8 cellular contexts compared by ENCODE assay signal in the genomic region with DNA sequence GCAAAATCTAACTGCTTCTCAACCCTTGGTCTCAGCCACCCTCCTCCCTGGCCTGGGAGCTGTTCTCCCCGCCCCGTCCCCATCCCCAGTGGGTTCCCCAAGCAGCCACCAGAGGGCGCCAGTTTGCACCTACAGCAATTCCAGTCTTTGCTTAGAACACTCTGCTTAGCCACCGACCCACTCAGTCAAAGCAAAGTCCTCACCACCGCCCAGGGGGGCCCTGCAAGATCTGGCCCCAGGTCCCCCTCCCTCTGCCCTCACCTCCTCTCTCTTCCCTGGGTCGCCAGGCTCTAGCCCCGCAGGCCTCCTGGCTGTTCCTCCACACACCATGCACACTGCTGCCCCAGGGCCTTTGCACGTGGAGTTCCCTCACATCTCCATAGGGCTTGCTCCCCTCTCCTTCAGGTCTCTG. TPM values are rescaled to one million over a fixed set of nuclear protein-coding genes. Genes with fewer than 3 reads are reported as not detected.
DNase-seq lines count a peak whose midpoint lies in the region; ATAC-seq lines count a peak whose summit lies in the region.

No MANE protein-coding gene starts in this region.

- no peak overlapping the region for H2BK120ac ChIP-seq in mesendoderm (ENCODE audit: low read depth, low read length)

- H4K8ac ChIP-seq in mesendoderm (ENCODE audit: low read depth, low read length): no peak overlapping the region

- no peak overlapping the region for H3K9ac ChIP-seq in mesendoderm (ENCODE audit: low read length)

- H2AK5ac ChIP-seq in mesendoderm (ENCODE audit: low read length): no peak overlapping the region

- no peaks in the 10 kb centered on the region for H3K79me1 ChIP-seq in mesendoderm (ENCODE audit: low read length)

- no peak overlapping the region for H3K18ac ChIP-seq in mesendoderm (ENCODE audit: low read length)

- H2BK5ac ChIP-seq in mesendoderm (ENCODE audit: low read length): no peak overlapping the region

- no peak overlapping the region for H3K23ac ChIP-seq in mesendoderm (ENCODE audit: low read length)

- no peak overlapping the region for H3K27ac ChIP-seq in mesendoderm (ENCODE audit: low read depth, low read length)

- no peak overlapping the region for H4K5ac ChIP-seq in mesendoderm (ENCODE audit: low read length)

- H3K79me2 ChIP-seq in mesendoderm (ENCODE audit: control insufficient read depth, insufficient read depth, low read length): no peaks in the 10 kb centered on the region

- no peak overlapping the region for H3K4me2 ChIP-seq in mesendoderm (ENCODE audit: low read length)

- H3K4me1 ChIP-seq in mesendoderm (ENCODE audit: control insufficient read depth, low read depth, low read length): no peaks in the 10 kb centered on the region

- H3K4ac ChIP-seq in mesendoderm (ENCODE audit: low read depth, low read length): no peak overlapping the region

- no CpG with 5 or more reads among the region's 8 CpGs for WGBS in mesendoderm (ENCODE audit: extremely low coverage, insufficient coverage, low lambda C conversion rate)

- no peak overlapping the region for H3K56ac ChIP-seq in mesendoderm (ENCODE audit: low read length)

- H3K36me3 ChIP-seq in mesendoderm (ENCODE audit: control insufficient read depth, insufficient read depth, low read length): no peaks in the 10 kb centered on the region

- H3K4me3 ChIP-seq in mesendoderm (ENCODE audit: low read length): no peak overlapping the region

- no peak overlapping the region for H2BK15ac ChIP-seq in mesendoderm (replicated peaks; ENCODE audit: low read depth)

- no peak for ATAC-seq in HG02610 (IDR thresholded peaks at IDR 0.05; ENCODE audit: unreplicated experiment)

- H3K27me3 ChIP-seq in mesendoderm (ENCODE audit: insufficient read depth, low read length, poor library complexity): no peaks in the 10 kb centered on the region

- DNase-seq in SHP77 (lab: John Stamatoyannopoulos, UW): peak; percentile 22 to 31
- no peak for DNase-seq in SHP77 treated with DMSO at 0.1 percent for 48 hours (lab: John Stamatoyannopoulos, UW)
- DNase-seq in NCI-H2196 treated with DMSO at 0.1 percent for 48 hours (lab: John Stamatoyannopoulos, UW; ENCODE audit: unreplicated experiment): peak; percentile 39
- DNase-seq in activated CD4-positive, alpha-beta T cell treated with anti-CD3 and anti-CD28 coated beads, Interleukin-2, amount 50 U/mL, for 1 hour: peak; percentile 82
- DNase-seq in ecto neural progenitor cell (ENCODE audit: low spot score): peak; percentile 88
- peak; percentile 80 for DNase-seq in mesendoderm
- peak; percentile 79 for DNase-seq in stimulated activated CD8-positive, alpha-beta memory T cell treated with anti-CD3 and anti-CD28 coated beads, Interleukin-7, amount 100 ng/mL, for 24 hours (ENCODE audit: low read depth)

RNA-seq across cellular contexts. Expression of gene TMEM143, which starts 12.4 kb away (rescaled TPM):
- 4.8 TPM for polyA plus RNA-seq in mesendoderm (2013, experiment 1 of 2)
- 4.9 TPM for polyA plus RNA-seq in mesendoderm (2013, experiment 2 of 2)

RNA-seq across cellular contexts. Expression of gene SYNGR4, which starts 12.8 kb away (rescaled TPM):
- polyA plus RNA-seq in mesendoderm (2013, experiment 1 of 2): 0.13 TPM
- polyA plus RNA-seq in mesendoderm (2013, experiment 2 of 2): 0.14 TPM

RNA-seq across cellular contexts. Expression of gene EMP3, which starts 26.0 kb away (rescaled TPM):
- polyA plus RNA-seq in mesendoderm (2013, experiment 1 of 2): 19.6 TPM
- 22.3 TPM for polyA plus RNA-seq in mesendoderm (2013, experiment 2 of 2)

RNA-seq across cellular contexts. Expression of gene KDELR1, which starts 40.0 kb away (rescaled TPM):
- 243 TPM for polyA plus RNA-seq in mesendoderm (2013, experiment 1 of 2)
- 238 TPM for polyA plus RNA-seq in mesendoderm (2013, experiment 2 of 2)

RNA-seq across cellular contexts. Expression of gene GRIN2D, which starts 42.1 kb away (rescaled TPM):
- 2.2 TPM for polyA plus RNA-seq in mesendoderm (2013, experiment 1 of 2)
- polyA plus RNA-seq in mesendoderm (2013, experiment 2 of 2): 2.1 TPM
